Comparison of ENCODE assay signal across 1 cellular context in genomic region chr10:8061274-8062211, GRCh38.
TF ChIP-seq lines count a peak whose summit lies in the region.

No MANE protein-coding gene starts in this region.

TF ChIP-seq in IMR-90, 13 proteins besides CTCF, POLR2A, EP300 and RAD21 (continued from another document):
- TF ChIP-seq ELK1 (IDR thresholded peaks at IDR 0.05; ENCODE audit: borderline replicate concordance, low read depth, low read length): no peak
- no peak for TF ChIP-seq CEBPB (IDR thresholded peaks at IDR 0.05; ENCODE audit: low read depth, low read length)
- TF ChIP-seq CHD1 (IDR thresholded peaks at IDR 0.05; ENCODE audit: low read depth, low read length): no peak
- TF ChIP-seq MAZ (IDR thresholded peaks at IDR 0.05; ENCODE audit: borderline replicate concordance, low read depth, low read length): no peak
- TF ChIP-seq BHLHE40 (IDR thresholded peaks at IDR 0.05; ENCODE audit: low read depth, low read length): no peak
- no peak for TF ChIP-seq MXI1 (IDR thresholded peaks at IDR 0.05; ENCODE audit: borderline replicate concordance, low read depth, low read length)
